In genomic region chr2:84526562-84526961, GRCh38 we compare ENCODE assay signal across 13 cellular contexts. TPM values are rescaled to one million over a fixed set of nuclear protein-coding genes. Genes with fewer than 3 reads are reported as not detected.
A peak's percentile ranks its signal among the peaks of the same experiment; 100 is the strongest.
DNase-seq lines count a peak whose midpoint lies in the region; ATAC-seq, FAIRE-seq and TF ChIP-seq lines count a peak whose summit lies in the region.
"Had no signal": no experiment of that assay in that cellular context is flagged by ENCODE, and none has a peak within 500 bp of the region (broad histone marks: within the 10 kb centered on the region; RNA-seq: fewer than 3 reads in every experiment).

No MANE protein-coding gene starts in this region.

- H3K4me1 Mint-ChIP-seq in GM23338, result no peaks in the 10 kb centered on the region; the same call in 2 of the 3 replicates

- H3K4me3 ChIP-seq in GM23338, result no peak overlapping the region
- H3K4me3 ChIP-seq in esophagus squamous epithelium, result no peak overlapping the region

- peak; percentile 4 for DNase-seq in AG08395 (ENCODE audit: low spot score)
- no peak for DNase-seq in GM23338 (ENCODE audit: low spot score)
- peak; percentile 10 for DNase-seq in amniotic epithelial cell (ENCODE audit: low read depth)
- no peak for DNase-seq in esophagus squamous epithelium (lab: John Stamatoyannopoulos, UW)
- no peak for DNase-seq in SIG-M5 treated with dmso at 0.1 percent for 504 hours (lab: John Stamatoyannopoulos, UW; ENCODE audit: unreplicated experiment)
- DNase-seq: NCI-H2171 had no signal

- peaks cover 2% of the 10 kb centered on the region for H3K27me3 Mint-ChIP-seq in GM23338 (ENCODE audit: insufficient read depth, low read depth, poor library complexity)

- TF ChIP-seq CTCF in GM23338 (conservative IDR thresholded peaks at IDR 0.05; ENCODE audit: low read depth in 2 of 2) (peak; percentile 40), esophagus squamous epithelium (IDR thresholded peaks at IDR 0.05) (no peak)

- 11 to 12% methylated on average over 1 of the region's 1 CpG for WGBS in esophagus squamous epithelium, 2 donors

- intact Hi-C loops in esophagus squamous epithelium (cut with DNase I), result no loop called here

- ATAC-seq in GM23338 (no peak), esophagus mucosa (no peak), HG03460 (IDR thresholded peaks at IDR 0.05; ENCODE audit: unreplicated experiment) (no peak)

- TF ChIP-seq POLR2A in esophagus squamous epithelium (IDR thresholded peaks at IDR 0.05), result no peak

- H3K27ac ChIP-seq in GM23338 (ENCODE audit: low read depth), result no peak overlapping the region
- no peak overlapping the region for H3K27ac ChIP-seq in esophagus squamous epithelium
- H3K27ac ChIP-seq: KMS-11 had no signal

- no peak overlapping the region for H2AFZ ChIP-seq in GM23338

- H3K79me2 ChIP-seq in GM23338 (replicated peaks; ENCODE audit: insufficient read depth), result no peaks in the 10 kb centered on the region

- H3F3A ChIP-seq in GM23338 (replicated peaks; ENCODE audit: low read depth), result no peaks in the 10 kb centered on the region

- no peaks in the 10 kb centered on the region for H3K36me3 Mint-ChIP-seq in GM23338 (ENCODE audit: low read depth)

- H3K4me2 ChIP-seq in GM23338, result no peak overlapping the region
- H3K4me2 ChIP-seq: KMS-11 had no signal

- H3K27ac Mint-ChIP-seq in GM23338, result no peak overlapping the region

- H3K9me3 ChIP-seq in esophagus squamous epithelium, result no peaks in the 10 kb centered on the region

- H3K4me1 ChIP-seq in GM23338 (ENCODE audit: insufficient read depth), result no peaks in the 10 kb centered on the region
- H3K4me1 ChIP-seq in esophagus squamous epithelium, result no peaks in the 10 kb centered on the region

- H3K27me3 ChIP-seq in GM23338 (ENCODE audit: insufficient read depth) (no peaks in the 10 kb centered on the region), esophagus squamous epithelium (no peaks in the 10 kb centered on the region)

- no peak overlapping the region for H3K4me3 Mint-ChIP-seq in GM23338

- no peaks in the 10 kb centered on the region for H3K9me3 Mint-ChIP-seq in GM23338

- H3K9me2 ChIP-seq in GM23338 (ENCODE audit: insufficient read depth), result no peaks in the 10 kb centered on the region

- peak; percentile 79 for FAIRE-seq in islet of Langerhans (lab: Jason Lieb, UNC)
- FAIRE-seq: frontal cortex, RCC 7860, TTC549 had no signal

- no peaks in the 10 kb centered on the region for H4K20me1 ChIP-seq in GM23338 (replicated peaks; ENCODE audit: insufficient read depth)

- H3K36me3 ChIP-seq in GM23338 (ENCODE audit: insufficient read depth) (no peaks in the 10 kb centered on the region), esophagus squamous epithelium (no peaks in the 10 kb centered on the region)

TF ChIP-seq in GM23338, 12 proteins besides CTCF, POLR2A, EP300 and RAD21 (continues in another document):
- TF ChIP-seq REST (IDR thresholded peaks at IDR 0.05; ENCODE audit: unreplicated experiment) (no peak), NANOG (IDR thresholded peaks at IDR 0.05; ENCODE audit: borderline replicate concordance) (no peak), CREB1 (CRISPR knock-in tag; IDR thresholded peaks at IDR 0.05; ENCODE audit: low read depth) (no peak), ZNF331 (CRISPR knock-in tag; IDR thresholded peaks at IDR 0.05; ENCODE audit: low read depth) (no peak), POLR2AphosphoS5 (IDR thresholded peaks at IDR 0.05; ENCODE audit: low read depth) (no peak), ETS1 (IDR thresholded peaks at IDR 0.05) (no peak), JUNB (IDR thresholded peaks at IDR 0.05; ENCODE audit: unreplicated experiment) (no peak)

RNA-seq across cellular contexts. Expression of gene DNAH6, which starts 10.3 kb away (rescaled TPM):
- total RNA-seq in GM23338 (2014; rRNA removed; shearing (Covaris generic)), result 0.16 and 0.31 TPM in 2 replicates
- polyA plus RNA-seq in GM23338 (2016; fragmentation: Nextera tagmentation; extraction: Ambion mirVana), result 0.27 and 0.61 TPM in 2 replicates
- total RNA-seq in esophagus squamous epithelium (under 1 TPM in 3 of 4 donors, not detected in 1; 0.06 to 0.38 (median 0.13) TPM), esophagus mucosa (0.04 TPM)

Comparison
In these comparisons a context has a peak if more than half of its experiments do, and no peak if none do; other contexts are left out.
1. DNase-seq: peak in AG08395 (single experiment) and amniotic epithelial cell (single experiment); none in GM23338 (single experiment), esophagus squamous epithelium (single experiment) and SIG-M5 treated with dmso at 0.1 percent for 504 hours (single experiment).
2. CTCF ChIP-seq: peak in GM23338 (2 of 2); none in esophagus squamous epithelium (0 of 6).